ENCODE assay signal across 8 cellular contexts in genomic region chr13:24220086-24220703, GRCh38. TPM values are rescaled to one million over a fixed set of nuclear protein-coding genes. Genes with fewer than 3 reads are reported as not detected.
A peak's percentile ranks its signal among the peaks of the same experiment; 100 is the strongest.
DNase-seq lines count a peak whose midpoint lies in the region; ATAC-seq and TF ChIP-seq lines count a peak whose summit lies in the region.

No MANE protein-coding gene starts in this region.

- intact Hi-C loops in left ventricle myocardium inferior (cut with micrococcal nuclease), result no loop called here

- DNase-seq in C1 segment of cervical spinal cord (lab: John Stamatoyannopoulos, UW) (peak in 9 of 14 donors; percentile 20 to 83 (median 46)), RPMI8226 (peak; percentile 72), amniotic stem cell (lab: John Stamatoyannopoulos, UW) (peak; percentile 80), left ventricle myocardium inferior (no peak), retinal pigment epithelial cell (ENCODE audit: low read depth) (no peak)

- H3K4me1 ChIP-seq in Loucy (ENCODE audit: insufficient read depth, low read length, poor library complexity, severe bottlenecking) (peaks cover 33% of the 10 kb centered on the region), left ventricle myocardium inferior (peaks cover 75% of the 10 kb centered on the region)

- H3K9me2 ChIP-seq in Loucy (replicated peaks; ENCODE audit: low read depth, low read length), result no peaks in the 10 kb centered on the region

- H3K79me2 ChIP-seq in Loucy (ENCODE audit: insufficient read depth, low read length), result peaks cover 51% of the 10 kb centered on the region

- no peak overlapping the region for H3K9ac ChIP-seq in Loucy (ENCODE audit: low read depth, low read length, poor library complexity, severe bottlenecking)

- H4K20me1 ChIP-seq in Loucy (ENCODE audit: insufficient read depth, low read length, poor library complexity, severe bottlenecking), result peaks cover 2% of the 10 kb centered on the region

- H3K4me3 ChIP-seq in Loucy (ENCODE audit: low read length, poor library complexity, severe bottlenecking) (no peak overlapping the region), left ventricle myocardium inferior (no peak overlapping the region), retinal pigment epithelial cell (ENCODE audit: low read length) (no peak overlapping the region)

- H3K27ac ChIP-seq in left ventricle myocardium inferior (replicated peaks), result peak overlapping the region; percentile 68

- H3K36me3 ChIP-seq in Loucy (ENCODE audit: insufficient read depth, low read length) (peaks cover 23% of the 10 kb centered on the region; the same call in 1 of the 2 replicates), left ventricle myocardium inferior (no peaks in the 10 kb centered on the region)

- H3K27me3 ChIP-seq in Loucy (ENCODE audit: insufficient read depth, low read length, poor library complexity, severe bottlenecking) (no peaks in the 10 kb centered on the region), left ventricle myocardium inferior (ENCODE audit: low read depth) (no peaks in the 10 kb centered on the region)

- no peaks in the 10 kb centered on the region for H3K9me3 ChIP-seq in Loucy (ENCODE audit: insufficient read depth, low read depth, low read length)
- no peaks in the 10 kb centered on the region for H3K9me3 ChIP-seq in left ventricle myocardium inferior (replicated peaks)

- H2AFZ ChIP-seq in Loucy (ENCODE audit: low read length), result no peak overlapping the region

- TF ChIP-seq CTCF in Loucy (conservative IDR thresholded peaks at IDR 0.05; ENCODE audit: low read length), result peak; percentile 88
- TF ChIP-seq CTCF in left ventricle myocardium inferior (IDR thresholded peaks at IDR 0.05; ENCODE audit: borderline replicate concordance), result peak; percentile 81
- TF ChIP-seq CTCF in retinal pigment epithelial cell (conservative IDR thresholded peaks at IDR 0.05; ENCODE audit: low read depth, low read length), result peak; percentile 76

- no peak overlapping the region for H3K4me2 ChIP-seq in Loucy (ENCODE audit: low read depth, low read length, poor library complexity, severe bottlenecking)

- H3F3A ChIP-seq in Loucy (ENCODE audit: low read depth), result peaks cover 3% of the 10 kb centered on the region; the same call in 1 of the 2 replicates

- peak; percentile 50 for ATAC-seq in GM19035 (IDR thresholded peaks at IDR 0.05; ENCODE audit: unreplicated experiment)
- ATAC-seq in GM18511 (IDR thresholded peaks at IDR 0.05; ENCODE audit: unreplicated experiment), result no peak

RNA-seq across cellular contexts. Expression of gene SPATA13, which starts 59.7 kb away (rescaled TPM):
- 8.4 TPM for total RNA-seq in left ventricle myocardium inferior

Comparison
In these comparisons a context has a peak if more than half of its experiments do, and no peak if none do; other contexts are left out.
1. DNase-seq: peak in C1 segment of cervical spinal cord (9 of 14), RPMI8226 (single experiment) and amniotic stem cell (single experiment); none in left ventricle myocardium inferior (single experiment) and retinal pigment epithelial cell (single experiment).
2. Peak in every context shown above with its lines, with median percentiles within 50 percentile points of each other: CTCF ChIP-seq.